ENCODE assay signal across 31 cellular contexts in genomic region chr9:26603637-26604036, GRCh38.
"Had no signal": no experiment of that assay in that cellular context is flagged by ENCODE, and none has a peak within 500 bp of the region (broad histone marks: within the 10 kb centered on the region; RNA-seq: fewer than 3 reads in every experiment).

No MANE protein-coding gene starts in this region.

- H3K36me3 ChIP-seq: adrenal gland, breast epithelium had no signal

- H3K27ac ChIP-seq: adrenal gland, body of pancreas, breast epithelium, KMS-11, PC-9, RWPE1, VCaP had no signal

- H3K4me3 Mint-ChIP-seq: activated CD4-positive, alpha-beta T cell treated with anti-CD3 and anti-CD28 coated beads, Interleukin-2, amount 10 ng/mL, durations not matched to agents 24 days and 14 days; activated CD8-positive, alpha-beta T cell treated with anti-CD3 and anti-CD28 coated beads for 36 hours; activated T-cell treated with anti-CD3 and anti-CD28 coated beads, Interleukin-2, amount 50 U/mL, for 72 hours; activated T-helper 17 cell treated with anti-CD3 and anti-CD28 coated beads, Interleukin-2, amount 50 U/mL, for 72 hours had no signal

- H3K4me1 Mint-ChIP-seq: activated CD4-positive, alpha-beta T cell treated with anti-CD3 and anti-CD28 coated beads, Interleukin-2, amount 10 ng/mL, durations not matched to agents 24 days and 14 days; activated T-helper 17 cell treated with anti-CD3 and anti-CD28 coated beads, Interleukin-2, amount 50 U/mL, for 72 hours had no signal

- ATAC-seq: activated CD8-positive, alpha-beta T cell treated with anti-CD3 and anti-CD28 coated beads for 36 hours; activated naive CD4-positive, alpha-beta T cell treated with anti-CD3 and anti-CD28 coated beads, Interleukin-2, amount 50 U/mL, for 72 hours; activated T-cell treated with anti-CD3 and anti-CD28 coated beads, Interleukin-2, amount 50 U/mL, for 72 hours; activated T-helper 17 cell treated with anti-CD3 and anti-CD28 coated beads, Interleukin-2, amount 50 U/mL, for 72 hours; body of pancreas; Right ventricle myocardium inferior had no signal

- H3K27me3 ChIP-seq: adrenal gland, body of pancreas, breast epithelium had no signal

- H3K4me3 ChIP-seq: adrenal gland, body of pancreas, breast epithelium, PC-9 had no signal

- H3K27me3 Mint-ChIP-seq: activated CD4-positive, alpha-beta T cell treated with anti-CD3 and anti-CD28 coated beads, Interleukin-2, amount 10 ng/mL, durations not matched to agents 24 days and 14 days; activated CD8-positive, alpha-beta T cell treated with anti-CD3 and anti-CD28 coated beads for 36 hours; activated T-helper 17 cell treated with anti-CD3 and anti-CD28 coated beads, Interleukin-2, amount 50 U/mL, for 72 hours had no signal

- H3K4me2 ChIP-seq: KMS-11, PC-9 had no signal

- H3K9ac ChIP-seq: KMS-11 had no signal

- H2AFZ ChIP-seq: PC-9 had no signal

- DNase-seq: activated CD4-positive, alpha-beta T cell treated with anti-CD3 and anti-CD28 coated beads, Interleukin-2, amount 10 ng/mL, durations not matched to agents 24 days and 14 days; activated CD4-positive, alpha-beta T cell treated with anti-CD3 and anti-CD28 coated beads, Interleukin-2, amount 50 U/mL, for 4 hours; activated CD4-positive, CD25-positive, alpha-beta regulatory T cell; activated CD8-positive, alpha-beta T cell treated with anti-CD3 and anti-CD28 coated beads for 36 hours; activated effector memory CD4-positive, alpha-beta T cell treated with anti-CD3 and anti-CD28 coated beads, Interleukin-2, amount 50 U/mL, for 16 hours; activated naive CD4-positive, alpha-beta T cell; activated T-cell treated with anti-CD3 and anti-CD28 coated beads, Interleukin-2, amount 50 U/mL, for 1 hour; activated T-cell treated with anti-CD3 and anti-CD28 coated beads, Interleukin-2, amount 50 U/mL, for 72 hours; adrenal gland; body of pancreas; NCI-H1092 treated with DMSO at 0.1 percent for 48 hours; NCI-H1417; NCI-H146; NCI-H187; NCI-H2029 treated with DMSO at 0.1 percent for 48 hours; NCI-H2107; NCI-H226; NCI-H446 treated with DMSO at 0.1 percent for 48 hours; PC-9; SIG-M5; SW 1271; T-helper 1 cell; T-helper 2 cell; T-helper 9 cell had no signal

- H3K27ac Mint-ChIP-seq: activated CD4-positive, alpha-beta T cell treated with anti-CD3 and anti-CD28 coated beads, Interleukin-2, amount 10 ng/mL, durations not matched to agents 24 days and 14 days; activated CD8-positive, alpha-beta T cell treated with anti-CD3 and anti-CD28 coated beads for 36 hours; activated naive CD4-positive, alpha-beta T cell treated with anti-CD3 and anti-CD28 coated beads, Interleukin-2, amount 50 U/mL, for 72 hours; activated T-cell treated with anti-CD3 and anti-CD28 coated beads, Interleukin-2, amount 50 U/mL, for 72 hours; activated T-helper 17 cell treated with anti-CD3 and anti-CD28 coated beads, Interleukin-2, amount 50 U/mL, for 72 hours had no signal

- H3K9me3 ChIP-seq: adrenal gland, body of pancreas, breast epithelium had no signal

- H3K4me1 ChIP-seq: adrenal gland, body of pancreas, breast epithelium had no signal
